21 cellular contexts compared by ENCODE assay signal in the genomic region with DNA sequence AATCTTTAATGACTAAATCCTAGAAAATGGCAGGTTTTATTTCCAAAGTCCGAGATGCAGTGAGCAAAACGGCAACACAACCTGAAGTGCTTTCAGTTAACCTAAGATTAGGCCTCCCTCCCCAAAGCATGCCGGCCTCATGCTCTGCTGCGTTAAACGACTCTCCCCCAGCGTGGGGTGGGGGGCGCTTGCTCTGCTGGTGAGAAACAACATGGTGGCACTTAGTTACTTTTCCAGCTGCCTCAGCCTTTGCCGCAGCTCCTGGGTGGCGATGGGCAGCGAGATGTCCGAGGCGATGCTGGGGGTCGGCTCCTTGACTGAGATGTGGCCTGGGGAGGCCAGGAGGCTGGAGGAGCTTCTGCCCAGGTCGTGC. TPM values are rescaled to one million over a fixed set of nuclear protein-coding genes. Genes with fewer than 3 reads are reported as not detected.
DNase-seq lines count a peak whose midpoint lies in the region; ATAC-seq, FAIRE-seq and TF ChIP-seq lines count a peak whose summit lies in the region.
"Had no signal": no experiment of that assay in that cellular context is flagged by ENCODE, and none has a peak within 500 bp of the region (broad histone marks: within the 10 kb centered on the region; RNA-seq: fewer than 3 reads in every experiment).

No MANE protein-coding gene starts in this region.

- no peaks in the 10 kb centered on the region for H3K27me3 Mint-ChIP-seq in activated CD4-positive, alpha-beta memory T cell treated with anti-CD3 and anti-CD28 coated beads, Interleukin-2, amount 10 ng/mL, durations not matched to agents 7 days and 5 days
- H3K27me3 Mint-ChIP-seq in activated CD4-positive, alpha-beta memory T cell treated with anti-CD3 and anti-CD28 coated beads for 36 hours = no peaks in the 10 kb centered on the region
- no peaks in the 10 kb centered on the region for H3K27me3 Mint-ChIP-seq in astrocyte (ENCODE audit: low read depth, unreplicated experiment)

- no peak overlapping the region for H2BK5ac ChIP-seq in mesenchymal stem cell (ENCODE audit: low read depth, low read length, poor library complexity, severe bottlenecking)

- peak overlapping the region; percentile 69 for H3K4me2 ChIP-seq in astrocyte (ENCODE audit: low read length)
- no peak overlapping the region for H3K4me2 ChIP-seq in mesenchymal stem cell (ENCODE audit: low read length, poor library complexity, severe bottlenecking)

- no peak for ATAC-seq in thoracic aorta (ENCODE audit: insufficient number of reproducible peaks, low FRiP score, low read depth)
- no peak for ATAC-seq in GM21717 (IDR thresholded peaks at IDR 0.05; ENCODE audit: unreplicated experiment)
- no peak for ATAC-seq in psoas muscle
- ATAC-seq: activated T-cell treated with anti-CD3 and anti-CD28 coated beads, Interleukin-2, amount 50 U/mL, for 4 hours; stimulated activated effector memory CD8-positive, alpha-beta T cell treated with anti-CD3 and anti-CD28 coated beads, Interleukin-12 subunit alpha, Interleukin-12 subunit beta, amount 100 ng/mL, for 72 hours had no signal

- peaks cover 24% of the 10 kb centered on the region for H3K79me1 ChIP-seq in mesenchymal stem cell (replicated peaks; ENCODE audit: low read length, poor library complexity, severe bottlenecking)

- H2BK120ac ChIP-seq in mesenchymal stem cell (ENCODE audit: low read depth, low read length) = peak overlapping the region; percentile 57

- H3K9me3 ChIP-seq in astrocyte (ENCODE audit: insufficient read depth, low read depth, low read length) = no peaks in the 10 kb centered on the region
- H3K9me3 ChIP-seq in mesenchymal stem cell (ENCODE audit: control insufficient read depth, low read length) = no peaks in the 10 kb centered on the region
- no peaks in the 10 kb centered on the region for H3K9me3 ChIP-seq in thoracic aorta
- no peaks in the 10 kb centered on the region for H3K9me3 ChIP-seq in psoas muscle
- H3K9me3 ChIP-seq: colonic mucosa had no signal

- peak overlapping the region in 1 of 2 experiments; percentile 46 for H2BK12ac ChIP-seq in mesenchymal stem cell (ENCODE audit: low read length in 2 of 2)

- H3K4me3 Mint-ChIP-seq in activated CD4-positive, alpha-beta memory T cell treated with anti-CD3 and anti-CD28 coated beads, Interleukin-2, amount 10 ng/mL, durations not matched to agents 7 days and 5 days = no peak overlapping the region
- no peak overlapping the region for H3K4me3 Mint-ChIP-seq in activated CD4-positive, alpha-beta memory T cell treated with anti-CD3 and anti-CD28 coated beads for 36 hours
- no peak overlapping the region for H3K4me3 Mint-ChIP-seq in astrocyte (ENCODE audit: unreplicated experiment)
- H3K4me3 Mint-ChIP-seq: activated T-cell treated with anti-CD3 and anti-CD28 coated beads, Interleukin-2, amount 50 U/mL, for 4 hours; CD14-positive monocyte; stimulated activated effector memory CD8-positive, alpha-beta T cell treated with anti-CD3 and anti-CD28 coated beads, Interleukin-12 subunit alpha, Interleukin-12 subunit beta, amount 100 ng/mL, for 72 hours; T-helper 1 cell treated with Interleukin-12 subunit alpha and Interleukin-12 subunit beta and Interleukin-4 antibody, amounts not matched to agents 30 μg/mL and 1 μg/mL, for 36 hours had no signal

- H3K27me3 ChIP-seq in astrocyte (ENCODE audit: insufficient read depth, low read length) = no peaks in the 10 kb centered on the region
- no peaks in the 10 kb centered on the region for H3K27me3 ChIP-seq in mesenchymal stem cell (ENCODE audit: control insufficient read depth in 1 of 2, insufficient read depth in 1 of 2, low read length in 2 of 2)
- no peaks in the 10 kb centered on the region for H3K27me3 ChIP-seq in thoracic aorta (replicated peaks; ENCODE audit: insufficient read depth)
- H3K27me3 ChIP-seq in psoas muscle (ENCODE audit: insufficient read depth in 3 of 3, low read length in 2 of 3) = no peaks in the 10 kb centered on the region
- H3K27me3 ChIP-seq: colonic mucosa had no signal

- CTCF ChIA-PET in activated CD4-positive, alpha-beta memory T cell treated with anti-CD3 and anti-CD28 coated beads, Interleukin-2, amount 10 ng/mL, durations not matched to agents 7 days and 5 days (lab: Charles Lee) = no interaction called here
- CTCF ChIA-PET in activated CD4-positive, alpha-beta memory T cell treated with anti-CD3 and anti-CD28 coated beads for 36 hours (lab: Charles Lee) = no interaction called here

- H3K36me3 Mint-ChIP-seq in activated CD4-positive, alpha-beta memory T cell treated with anti-CD3 and anti-CD28 coated beads, Interleukin-2, amount 10 ng/mL, durations not matched to agents 7 days and 5 days (ENCODE audit: low read depth) = peaks cover 86% of the 10 kb centered on the region
- peaks cover 43% of the 10 kb centered on the region for H3K36me3 Mint-ChIP-seq in activated CD4-positive, alpha-beta memory T cell treated with anti-CD3 and anti-CD28 coated beads for 36 hours
- H3K36me3 Mint-ChIP-seq in astrocyte (ENCODE audit: low read depth, unreplicated experiment) = peaks cover 13% of the 10 kb centered on the region

- H3K4me3 ChIP-seq in astrocyte (ENCODE audit: insufficient read depth, low read depth, low read length) (no peak overlapping the region), mesenchymal stem cell (ENCODE audit: insufficient read depth in 1 of 2, low read depth in 1 of 2, low read length in 2 of 2) (peak overlapping the region in 1 of 2 experiments; percentile 23), thoracic aorta (no peak overlapping the region), psoas muscle (no peak overlapping the region)
- H3K4me3 ChIP-seq: colonic mucosa had no signal

- H3K14ac ChIP-seq in mesenchymal stem cell (ENCODE audit: low read length in 2 of 2) = peak overlapping the region in 1 of 2 experiments; percentile 78

- H3K79me2 ChIP-seq in astrocyte (ENCODE audit: insufficient read depth, low read length) = peaks cover 3% of the 10 kb centered on the region

- peak overlapping the region; percentile 69 to 85 for H3K18ac ChIP-seq in mesenchymal stem cell (ENCODE audit: low read depth in 1 of 2, low read length in 2 of 2)

- H3K27ac Mint-ChIP-seq in activated CD4-positive, alpha-beta memory T cell treated with anti-CD3 and anti-CD28 coated beads, Interleukin-2, amount 10 ng/mL, durations not matched to agents 7 days and 5 days = no peak overlapping the region
- no peak overlapping the region for H3K27ac Mint-ChIP-seq in activated CD4-positive, alpha-beta memory T cell treated with anti-CD3 and anti-CD28 coated beads for 36 hours
- peak overlapping the region; percentile 87 for H3K27ac Mint-ChIP-seq in astrocyte (ENCODE audit: unreplicated experiment)
- H3K27ac Mint-ChIP-seq: T-helper 1 cell treated with Interleukin-12 subunit alpha and Interleukin-12 subunit beta and Interleukin-4 antibody, amounts not matched to agents 30 μg/mL and 1 μg/mL, for 36 hours had no signal

- no peaks in the 10 kb centered on the region for H4K20me1 ChIP-seq in astrocyte (ENCODE audit: insufficient read depth, low read length)

- peak overlapping the region; percentile 76 for H3K27ac ChIP-seq in astrocyte (ENCODE audit: low read depth, low read length)
- peak overlapping the region; percentile 71 for H3K27ac ChIP-seq in mesenchymal stem cell (ENCODE audit: low read length, poor library complexity, severe bottlenecking)
- H3K27ac ChIP-seq in thoracic aorta = peak overlapping the region; percentile 15 to 20
- no peak overlapping the region for H3K27ac ChIP-seq in psoas muscle
- H3K27ac ChIP-seq: colonic mucosa had no signal

- POLR2A ChIA-PET in activated CD4-positive, alpha-beta memory T cell treated with anti-CD3 and anti-CD28 coated beads, Interleukin-2, amount 10 ng/mL, durations not matched to agents 7 days and 5 days (lab: Charles Lee) = interaction anchor here (1.0 kb wide), 1 partner anchor 89 kb away, joined by 3 read pairs; no protein-coding TSS in a partner anchor
- POLR2A ChIA-PET in activated CD4-positive, alpha-beta memory T cell treated with anti-CD3 and anti-CD28 coated beads for 36 hours (lab: Charles Lee) = no interaction called here

- peak overlapping the region; percentile 52 for H4K91ac ChIP-seq in mesenchymal stem cell (ENCODE audit: low read length)

- H2AK5ac ChIP-seq in mesenchymal stem cell (ENCODE audit: low read length, severe bottlenecking) = peak overlapping the region; percentile 62

- H4K8ac ChIP-seq in mesenchymal stem cell (ENCODE audit: low read length) = peak overlapping the region; percentile 67

- peaks cover 10% of the 10 kb centered on the region for H3K36me3 ChIP-seq in astrocyte (ENCODE audit: insufficient read depth, low read length)
- H3K36me3 ChIP-seq in mesenchymal stem cell (ENCODE audit: control insufficient read depth in 1 of 2, insufficient read depth in 2 of 2, low read depth in 1 of 2, low read length in 2 of 2) = peaks cover 52 to 96% of the 10 kb centered on the region in 2 experiments
- peaks cover 80% of the 10 kb centered on the region for H3K36me3 ChIP-seq in thoracic aorta
- peaks cover 12 to 96% of the 10 kb centered on the region in 2 donors for H3K36me3 ChIP-seq in psoas muscle (ENCODE audit: insufficient read depth in 1 of 2, low read depth in 1 of 2)

- intact Hi-C loops in activated CD4-positive, alpha-beta memory T cell treated with anti-CD3 and anti-CD28 coated beads for 36 hours (cut with micrococcal nuclease) = no loop called here
- intact Hi-C loops in psoas muscle (cut with DNase I) = no loop called here

- H3K4ac ChIP-seq in mesenchymal stem cell (ENCODE audit: low read depth in 1 of 2, low read length in 2 of 2) = peak overlapping the region; percentile 54 to 57

- H2AFZ ChIP-seq in astrocyte (ENCODE audit: low read depth, low read length) = no peak overlapping the region
- no peak overlapping the region for H2AFZ ChIP-seq in mesenchymal stem cell (ENCODE audit: low read depth, low read length)

- 97% methylated on average over 13 of the region's 14 CpGs for WGBS in mesenchymal stem cell
- 89 to 93% (median 93%) methylated on average over 14 of the region's 14 CpGs for WGBS in psoas muscle, 3 donors

- no peaks in the 10 kb centered on the region for H3K9me3 Mint-ChIP-seq in activated CD4-positive, alpha-beta memory T cell treated with anti-CD3 and anti-CD28 coated beads, Interleukin-2, amount 10 ng/mL, durations not matched to agents 7 days and 5 days
- no peaks in the 10 kb centered on the region for H3K9me3 Mint-ChIP-seq in activated CD4-positive, alpha-beta memory T cell treated with anti-CD3 and anti-CD28 coated beads for 36 hours
- H3K9me3 Mint-ChIP-seq in astrocyte (ENCODE audit: unreplicated experiment) = no peaks in the 10 kb centered on the region
- H3K9me3 Mint-ChIP-seq: activated T-cell treated with anti-CD3 and anti-CD28 coated beads, Interleukin-2, amount 50 U/mL, for 4 hours; CD14-positive monocyte; stimulated activated effector memory CD8-positive, alpha-beta T cell treated with anti-CD3 and anti-CD28 coated beads, Interleukin-12 subunit alpha, Interleukin-12 subunit beta, amount 100 ng/mL, for 72 hours; T-helper 1 cell treated with Interleukin-12 subunit alpha and Interleukin-12 subunit beta and Interleukin-4 antibody, amounts not matched to agents 30 μg/mL and 1 μg/mL, for 36 hours had no signal

- H3K4me1 Mint-ChIP-seq in activated CD4-positive, alpha-beta memory T cell treated with anti-CD3 and anti-CD28 coated beads, Interleukin-2, amount 10 ng/mL, durations not matched to agents 7 days and 5 days = no peaks in the 10 kb centered on the region
- peaks cover 2% of the 10 kb centered on the region for H3K4me1 Mint-ChIP-seq in activated CD4-positive, alpha-beta memory T cell treated with anti-CD3 and anti-CD28 coated beads for 36 hours (ENCODE audit: low read depth)
- peaks cover 25% of the 10 kb centered on the region for H3K4me1 Mint-ChIP-seq in astrocyte (ENCODE audit: low read depth, unreplicated experiment)
- H3K4me1 Mint-ChIP-seq: stimulated activated effector memory CD8-positive, alpha-beta T cell treated with anti-CD3 and anti-CD28 coated beads, Interleukin-12 subunit alpha, Interleukin-12 subunit beta, amount 100 ng/mL, for 72 hours had no signal

- no peak for TF ChIP-seq CTCF in astrocyte (IDR thresholded peaks at IDR 0.05; ENCODE audit: insufficient read depth, low read depth, low read length)
- TF ChIP-seq CTCF in thoracic aorta (IDR thresholded peaks at IDR 0.05) = no peak
- no peak for TF ChIP-seq CTCF in psoas muscle (IDR thresholded peaks at IDR 0.05)

- H3K23ac ChIP-seq in mesenchymal stem cell (ENCODE audit: low read length in 2 of 2) = no peak overlapping the region

- peak overlapping the region; percentile 80 for H2BK15ac ChIP-seq in mesenchymal stem cell (ENCODE audit: low read depth, poor library complexity, severe bottlenecking)

- H3K9ac ChIP-seq in astrocyte (ENCODE audit: low read length) = peak overlapping the region; percentile 52
- peak overlapping the region; percentile 62 for H3K9ac ChIP-seq in mesenchymal stem cell (ENCODE audit: low read length)

- H3K4me1 ChIP-seq in astrocyte (ENCODE audit: insufficient read depth, low read length) = peaks cover 23% of the 10 kb centered on the region
- H3K4me1 ChIP-seq in mesenchymal stem cell (ENCODE audit: control insufficient read depth, insufficient read depth, low read depth, low read length) = peaks cover 19% of the 10 kb centered on the region
- H3K4me1 ChIP-seq in thoracic aorta (ENCODE audit: control insufficient read depth in 1 of 2, low read depth in 2 of 2) = peaks cover 0 to 11% of the 10 kb centered on the region in 2 donors
- no peaks in the 10 kb centered on the region for H3K4me1 ChIP-seq in psoas muscle
- H3K4me1 ChIP-seq: colonic mucosa had no signal

- FAIRE-seq in astrocyte (lab: Jason Lieb, UNC) = no peak

- DNase-seq in activated CD4-positive, alpha-beta memory T cell treated with anti-CD3 and anti-CD28 coated beads, Interleukin-2, amount 10 ng/mL, durations not matched to agents 7 days and 5 days = peak; percentile 11
- no peak for DNase-seq in activated CD4-positive, alpha-beta memory T cell treated with anti-CD3 and anti-CD28 coated beads for 36 hours
- no peak for DNase-seq in astrocyte (ENCODE audit: low read depth)
- DNase-seq in mesenchymal stem cell = no peak
- DNase-seq in thoracic aorta (ENCODE audit: low spot score) = no peak
- DNase-seq in psoas muscle = no peak
- no peak for DNase-seq in DMS53 (lab: John Stamatoyannopoulos, UW)
- DNase-seq: activated CD4-positive, alpha-beta T cell treated with anti-CD3 and anti-CD28 coated beads, Interleukin-2, amount 50 U/mL, for 4 hours; activated naive CD4-positive, alpha-beta T cell treated with anti-CD3 and anti-CD28 coated beads, Interleukin-2, amount 50 U/mL, for 16 hours; activated T-cell treated with anti-CD3 and anti-CD28 coated beads, Interleukin-2, amount 50 U/mL, for 4 hours; colonic mucosa; DMS 273 treated with DMSO at 0.1 percent for 48 hours; GDM1; NCI-H1105 treated with DMSO at 0.1 percent for 48 hours; NCI-H526; SHP77; stimulated activated CD4-positive, alpha-beta T cell treated with anti-CD3 and anti-CD28 coated beads, Interleukin-15, amount 100 ng/mL, for 24 hours had no signal

RNA-seq across cellular contexts. Expression of a gene that starts 36.7 kb away (rescaled TPM):
- total RNA-seq in activated CD4-positive, alpha-beta memory T cell treated with anti-CD3 and anti-CD28 coated beads, Interleukin-2, amount 10 ng/mL, durations not matched to agents 7 days and 5 days = 100 to 1,000 TPM; 151 TPM
- 100 to 1,000 TPM; 145 to 149 TPM for total RNA-seq in activated CD4-positive, alpha-beta memory T cell treated with anti-CD3 and anti-CD28 coated beads for 36 hours
- total RNA-seq in astrocyte = 8.7 and 9.6 TPM in 2 replicates
- 4.7 TPM for polyA plus RNA-seq in mesenchymal stem cell (2013, experiment 1 of 2)
- 4.7 TPM for polyA plus RNA-seq in mesenchymal stem cell (2013, experiment 2 of 2)
- total RNA-seq in thoracic aorta = 1 to 10 TPM; 4.1 to 8.4 TPM
- total RNA-seq in psoas muscle = 1 to 10 TPM; 2.2 to 3.8 (median 3.2) TPM
- 1 to 10 TPM; 1.9 to 3.3 (median 1.9) TPM for polyA plus RNA-seq in psoas muscle

Comparison
In these comparisons a context has a peak if more than half of its experiments do, and no peak if none do; other contexts are left out.
1. RNA of a gene that starts 36.7 kb away (total RNA-seq): 151 TPM in activated CD4-positive, alpha-beta memory T cell treated with anti-CD3 and anti-CD28 coated beads, Interleukin-2, amount 10 ng/mL, durations not matched to agents 7 days and 5 days and 145 to 149 TPM in activated CD4-positive, alpha-beta memory T cell treated with anti-CD3 and anti-CD28 coated beads for 36 hours; 8.7 to 9.6 TPM in astrocyte, 4.1 to 8.4 TPM in thoracic aorta and 2.2 to 3.8 TPM in psoas muscle; every median in the first group is over 10 times any median in the second.